Comparison of ENCODE assay signal across 8 cellular contexts in genomic region chr2:69375494-69376353, GRCh38. TPM values are rescaled to one million over a fixed set of nuclear protein-coding genes. Genes with fewer than 3 reads are reported as not detected.
DNase-seq lines count a peak whose midpoint lies in the region; ATAC-seq, FAIRE-seq and TF ChIP-seq lines count a peak whose summit lies in the region.

No MANE protein-coding gene starts in this region.

- CTCF ChIA-PET in AG04450 (lab: Charles Lee), result interaction anchor here (0.5 to 1.7 kb wide), 9 partner anchors 8 to 679 kb away, joined by 3 to 11 read pairs (median 5); no protein-coding TSS in a partner anchor

- FAIRE-seq in HTR-8/SVneo (lab: Jason Lieb, UNC), result no peak

- TF ChIP-seq CTCF in AG04450 (IDR thresholded peaks at IDR 0.05; ENCODE audit: low read depth, low read length) (peak; percentile 55), GM12865 (IDR thresholded peaks at IDR 0.05; ENCODE audit: insufficient read depth, low read depth, low read length, missing control alignments) (peak; percentile 43), brain microvascular endothelial cell (IDR thresholded peaks at IDR 0.05; ENCODE audit: low read depth, low read length, missing control alignments) (peak; percentile 69)

- peaks cover 20% of the 10 kb centered on the region for H3K36me3 ChIP-seq in brain microvascular endothelial cell (replicated peaks)

- in situ Hi-C loops in brain microvascular endothelial cell (cut with HindIII; ENCODE audit: low pct_ligation_motif_present, low sequenced_read_pairs), result no loop called here

- ATAC-seq in left lobe of liver, result peak; percentile 88

- POLR2A ChIA-PET in AG04450 (lab: Yijun Ruan, JAX), result no interaction called here

- H3K27ac ChIP-seq in AG04450 (ENCODE audit: low read depth, low read length), result no peak overlapping the region
- H3K27ac ChIP-seq in brain microvascular endothelial cell, result no peak overlapping the region

- no peak overlapping the region for H3K4me3 ChIP-seq in AG04450 (ENCODE audit: low read depth, low read length)
- no peak overlapping the region for H3K4me3 ChIP-seq in GM12865 (ENCODE audit: low read depth, low read length)
- no peak overlapping the region for H3K4me3 ChIP-seq in brain microvascular endothelial cell (ENCODE audit: low read depth, low read length)

- H3K27me3 ChIP-seq in AG04450 (ENCODE audit: control insufficient read depth, insufficient read depth, low read length) (no peaks in the 10 kb centered on the region), brain microvascular endothelial cell (replicated peaks) (no peaks in the 10 kb centered on the region)

- DNase-seq in AG04450 (ENCODE audit: low read depth, low spot score), result no peak
- peak; percentile 31 for DNase-seq in GM12865 (ENCODE audit: low read depth)
- DNase-seq in NCI-H226, result peak; percentile 22
- DNase-seq in brain microvascular endothelial cell, result no peak
- no peak for DNase-seq in left lobe of liver (ENCODE audit: low spot score)
- DNase-seq in stimulated activated naive CD4-positive, alpha-beta T cell treated with Interleukin-2 at 50 U/mL for 16 hours (lab: John Stamatoyannopoulos, UW), result no peak
- no peak for DNase-seq in NCI-H128 (lab: John Stamatoyannopoulos, UW; ENCODE audit: unreplicated experiment)
- no peak for DNase-seq in HTR-8/SVneo (ENCODE audit: insufficient read length, low spot score)

- no peaks in the 10 kb centered on the region; the same call in 1 of the 2 replicates for H3K9me3 ChIP-seq in AG04450 (ENCODE audit: control insufficient read depth, insufficient read depth, low read length)

RNA-seq across cellular contexts. Expression of gene GFPT1, which starts 11.3 kb away (rescaled TPM):
- polyA plus RNA-seq in AG04450 (2011; rRNA removed), result 44.3 and 47.4 TPM in 2 replicates
- polyA minus RNA-seq in AG04450 (2011; rRNA and poly(A)+ RNA removed), result 35.4 and 64.0 TPM in 2 replicates
- 29.5 TPM for total RNA-seq in left lobe of liver

Comparison
In these comparisons a context has a peak if more than half of its experiments do, and no peak if none do; other contexts are left out.
1. DNase-seq: peak in GM12865 (single experiment) and NCI-H226 (single experiment); none in AG04450 (single experiment), brain microvascular endothelial cell (single experiment), left lobe of liver (single experiment), stimulated activated naive CD4-positive, alpha-beta T cell treated with Interleukin-2 at 50 U/mL for 16 hours (single experiment), NCI-H128 (single experiment) and HTR-8/SVneo (single experiment).
2. Peak in every context shown above with its lines, with median percentiles within 50 percentile points of each other: CTCF ChIP-seq.